5 cellular contexts compared by ENCODE assay signal in the genomic region with DNA sequence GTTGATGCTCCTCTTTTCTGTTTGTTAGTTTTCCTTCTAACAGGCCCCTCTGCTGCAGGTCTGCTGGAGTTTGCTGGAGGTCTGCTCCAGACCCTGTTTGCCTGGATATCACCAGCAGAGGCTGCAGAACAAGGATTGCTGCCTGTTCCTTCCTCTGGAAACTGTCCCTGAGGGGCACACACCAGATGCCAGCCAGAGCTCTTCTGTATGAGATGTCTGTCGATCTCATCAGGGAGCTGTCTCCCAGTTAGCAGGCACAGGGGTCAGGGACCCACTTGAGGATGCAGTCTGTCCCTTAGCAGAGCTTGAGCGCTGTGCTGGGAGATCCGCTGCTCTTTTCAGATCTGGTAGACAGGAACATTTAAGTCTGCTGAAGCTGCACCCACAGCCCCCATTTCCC.
DNase-seq lines count a peak whose midpoint lies in the region; TF ChIP-seq lines count a peak whose summit lies in the region.
"Not testable (repeated sequence)": the region's sequence is repeated elsewhere in the genome, so short reads cannot be mapped to it uniquely, and the experiment has no call there.

No MANE protein-coding gene starts in this region.

- not testable (repeated sequence) for H3K4me3 ChIP-seq in BE2C (ENCODE audit: low read depth, low read length); endodermal cell (ENCODE audit: low read length)

- DNase-seq in BE2C (peak; percentile 58), DMS 273 (lab: John Stamatoyannopoulos, UW; ENCODE audit: unreplicated experiment) (peak; percentile 15), endodermal cell (peak; percentile 37), posterior vena cava (ENCODE audit: low spot score) (peak; percentile 75)

- H3K27ac ChIP-seq in C4-2B, result peak overlapping the region; percentile 30; the same call in 1 of the 2 replicates
- H3K27ac ChIP-seq in endodermal cell (ENCODE audit: low read depth, low read length), result not testable (repeated sequence)

- H3K9ac ChIP-seq in endodermal cell (ENCODE audit: extremely low read depth, low read length, poor library complexity, severe bottlenecking), result not testable (repeated sequence)

- not testable (repeated sequence) for H3K27me3 Mint-ChIP-seq in endodermal cell (ENCODE audit: insufficient read depth)

- 87 to 93% methylated on average over 3 of the region's 3 CpGs for WGBS in endodermal cell (ENCODE audit: insufficient coverage in 1 of 2, insufficient read length in 1 of 2), 2 experiments

- not testable (repeated sequence) for H3K27ac Mint-ChIP-seq in endodermal cell

- not testable (repeated sequence) for H3K27me3 ChIP-seq in BE2C; endodermal cell (ENCODE audit: control insufficient read depth, insufficient read depth, low read length, poor library complexity, severe bottlenecking)

- intact Hi-C loops in posterior vena cava (cut with DNase I), result not testable (repeated sequence)

- H3K36me3 Mint-ChIP-seq in endodermal cell (ENCODE audit: low read depth), result not testable (repeated sequence)

- not testable (repeated sequence) for H3K4me3 Mint-ChIP-seq in endodermal cell

- H3K9me3 ChIP-seq in BE2C; endodermal cell (ENCODE audit: control insufficient read depth, low read length): not testable (repeated sequence)

- H3K4me1 ChIP-seq in BE2C; endodermal cell (ENCODE audit: control insufficient read depth, insufficient read depth, low read length): not testable (repeated sequence)

- TF ChIP-seq CTCF in BE2C (IDR thresholded peaks at IDR 0.05; ENCODE audit: low read depth, low read length), result 0 out of 2 replicates have a peak, but pooled peaks have one; percentile 2
- TF ChIP-seq CTCF in C4-2B (conservative IDR thresholded peaks at IDR 0.05); endodermal cell (conservative IDR thresholded peaks at IDR 0.05): not testable (repeated sequence)

- H3K9me3 Mint-ChIP-seq in endodermal cell, result not testable (repeated sequence)

- H3K36me3 ChIP-seq in BE2C; endodermal cell (ENCODE audit: control insufficient read depth, insufficient read depth, low read length): not testable (repeated sequence)

- not testable (repeated sequence) for H3K4me1 Mint-ChIP-seq in endodermal cell

Comparison
In these comparisons a context has a peak if more than half of its experiments do, and no peak if none do; other contexts are left out.
1. DNase-seq: peak in every context shown above with its lines; median percentile 75 in posterior vena cava; 58 in BE2C; 37 in endodermal cell; 15 in DMS 273.